Comparison of ENCODE assay signal across 8 cellular contexts in genomic region chr17:40287494-40288369, GRCh38. TPM values are rescaled to one million over a fixed set of nuclear protein-coding genes. Genes with fewer than 3 reads are reported as not detected.
DNase-seq lines count a peak whose midpoint lies in the region; ATAC-seq and FAIRE-seq lines count a peak whose summit lies in the region.

TSS of gene CDC6 (plus strand) at chr17:40287879. CDS start at chr17:40289421, 1,542 bp downstream.

- H3K4me1 Mint-ChIP-seq in activated CD4-positive, alpha-beta T cell treated with anti-CD3 and anti-CD28 coated beads for 36 hours: peaks cover 60% of the 10 kb centered on the region

- POLR2A ChIA-PET in activated CD4-positive, alpha-beta T cell treated with anti-CD3 and anti-CD28 coated beads for 36 hours (lab: Charles Lee): interaction anchor here (0.5 to 1.4 kb wide), 5 partner anchors 19 to 273 kb away, joined by 3 to 8 read pairs (median 4); no protein-coding TSS in a partner anchor

- DNase-seq in Ammon's horn (ENCODE audit: low spot score) (peak; percentile 99), GM19238 (ENCODE audit: insufficient read length, low spot score) (peak; percentile 89), NCI-H524 (lab: John Stamatoyannopoulos, UW) (peak; percentile 99 to 100)
- peak; percentile 99 for DNase-seq in activated CD4-positive, alpha-beta T cell treated with anti-CD3 and anti-CD28 coated beads for 36 hours
- DNase-seq in stimulated activated CD4-positive, alpha-beta T cell treated with anti-CD3 and anti-CD28 coated beads, Interleukin-1b, Interleukin-23, amount 100 ng/mL, for 4 hours (ENCODE audit: low read depth in 2 of 2): peak; percentile 94 to 95

- H3K9me3 Mint-ChIP-seq in activated CD4-positive, alpha-beta T cell treated with anti-CD3 and anti-CD28 coated beads for 36 hours (ENCODE audit: low read depth): no peaks in the 10 kb centered on the region

- intact Hi-C loops in activated CD4-positive, alpha-beta T cell treated with anti-CD3 and anti-CD28 coated beads for 36 hours (cut with DNase I, micrococcal nuclease): loop anchor here (1.0 to 10.0 kb wide), 16 partner anchors 31 to 1402 kb away; partner anchors contain the start of genes WIPF2 (in 2 of the 2), CASC3 (in 1 of the 2), CSF3 (in 1 of the 2) and LRRC3C (in 1 of the 2)

- no peaks in the 10 kb centered on the region for H3K27me3 ChIP-seq in layer of hippocampus (ENCODE audit: control insufficient read depth, insufficient read depth, low read length)

- H3K27me3 Mint-ChIP-seq in activated CD4-positive, alpha-beta T cell treated with anti-CD3 and anti-CD28 coated beads for 36 hours: no peaks in the 10 kb centered on the region

- peaks cover 39% of the 10 kb centered on the region for H3K36me3 Mint-ChIP-seq in activated CD4-positive, alpha-beta T cell treated with anti-CD3 and anti-CD28 coated beads for 36 hours (ENCODE audit: low read depth)

- ATAC-seq in HG03442 (IDR thresholded peaks at IDR 0.05; ENCODE audit: unreplicated experiment): peak; percentile 91
- ATAC-seq in activated CD4-positive, alpha-beta T cell treated with anti-CD3 and anti-CD28 coated beads for 36 hours: peak; percentile 87

- H3K27ac ChIP-seq in layer of hippocampus (ENCODE audit: low read depth, low read length): peak within 1 kb of the TSS; percentile 49

- CTCF ChIA-PET in activated CD4-positive, alpha-beta T cell treated with anti-CD3 and anti-CD28 coated beads for 36 hours (lab: Charles Lee): interaction anchor here (0.8 to 4.9 kb wide), 4 partner anchors 18 to 111 kb away, joined by 3 to 30 read pairs (median 4); no protein-coding TSS in a partner anchor

- H3K4me3 Mint-ChIP-seq in activated CD4-positive, alpha-beta T cell treated with anti-CD3 and anti-CD28 coated beads for 36 hours: peak within 1 kb of the TSS; percentile 100

- peak; percentile 57 for FAIRE-seq in colon (lab: Jason Lieb, UNC)

- H3K27ac Mint-ChIP-seq in activated CD4-positive, alpha-beta T cell treated with anti-CD3 and anti-CD28 coated beads for 36 hours: peak within 1 kb of the TSS; percentile 100

RNA-seq across cellular contexts. Expression of gene CDC6, which starts in this region (rescaled TPM):
- total RNA-seq in activated CD4-positive, alpha-beta T cell treated with anti-CD3 and anti-CD28 coated beads for 36 hours: 100 to 1,000 TPM; 105 to 171 TPM

Comparison
In these comparisons a context has a peak if more than half of its experiments do, and no peak if none do; other contexts are left out.
1. Peak in every context shown above with its lines: DNase-seq, ATAC-seq and H3K27ac ChIP-seq.